ENCODE assay signal across 8 cellular contexts in the genomic region with DNA sequence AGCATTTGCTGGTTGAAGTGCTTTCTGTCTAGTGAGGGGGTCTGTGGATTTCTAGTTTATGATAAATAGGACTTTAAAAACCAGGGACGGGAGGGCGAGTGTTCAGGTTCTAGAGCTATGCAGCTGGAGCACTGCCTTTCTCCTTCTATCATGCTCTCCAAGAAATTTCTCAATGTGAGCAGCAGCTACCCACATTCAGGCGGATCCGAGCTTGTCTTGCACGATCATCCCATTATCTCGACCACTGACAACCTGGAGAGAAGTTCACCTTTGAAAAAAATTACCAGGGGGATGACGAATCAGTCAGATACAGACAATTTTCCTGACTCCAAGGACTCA. TPM values are rescaled to one million over a fixed set of nuclear protein-coding genes. Genes with fewer than 3 reads are reported as not detected.
DNase-seq lines count a peak whose midpoint lies in the region; ATAC-seq and TF ChIP-seq lines count a peak whose summit lies in the region.

TSS of gene TBR1 (plus strand) at position 4 of the 339 bp plus-strand sequence. CDS start at position 118, 114 bp downstream.

- peak within 1 kb of the TSS; percentile 1 for H3K4me3 ChIP-seq in CD8-positive, alpha-beta T cell (ENCODE audit: low read depth, low read length)
- H3K4me3 ChIP-seq in HUES48 (ENCODE audit: low read depth, low read length) (peak within 1 kb of the TSS; percentile 60), mucosa of descending colon (no peak within 1 kb of the TSS)

- H3K27me3 ChIP-seq in CD8-positive, alpha-beta T cell (ENCODE audit: insufficient read depth, low read length), result peaks cover 44% of the 10 kb centered on the region
- H3K27me3 ChIP-seq in HUES48 (ENCODE audit: control insufficient read depth, insufficient read depth, low read length), result peaks cover 95% of the 10 kb centered on the region

- H3K27me3 Mint-ChIP-seq in CD8-positive, alpha-beta T cell (ENCODE audit: low read depth), result peaks cover 66% of the 10 kb centered on the region
- H3K27me3 Mint-ChIP-seq in MCF 10A (ENCODE audit: insufficient read depth, unreplicated experiment), result peaks cover 41% of the 10 kb centered on the region
- H3K27me3 Mint-ChIP-seq in natural killer cell treated with Interleukin-12 subunit alpha and Interleukin-12 subunit beta and Interleukin-15 and Interleukin-18, amount 100 ng/mL, for 72 hours, result peaks cover 49 to 73% of the 10 kb centered on the region in 2 donors

- H3K27ac ChIP-seq in CD8-positive, alpha-beta T cell (ENCODE audit: low read depth, low read length), result no peak within 1 kb of the TSS
- no peak within 1 kb of the TSS for H3K27ac ChIP-seq in HUES48 (ENCODE audit: low read depth, low read length)

- no peak within 1 kb of the TSS for H3K9ac ChIP-seq in HUES48 (ENCODE audit: low read depth, low read length)

- intact Hi-C loops in CD8-positive, alpha-beta T cell (cut with DNase I, micrococcal nuclease), result no loop called here
- intact Hi-C loops in MCF 10A (cut with micrococcal nuclease) (no loop called here), mucosa of descending colon (cut with DNase I, micrococcal nuclease) (no loop called here)

- H3K36me3 ChIP-seq in CD8-positive, alpha-beta T cell (ENCODE audit: insufficient read depth, low read length), result no peaks in the 10 kb centered on the region
- H3K36me3 ChIP-seq in HUES48 (ENCODE audit: control insufficient read depth, insufficient read depth, low read length) (peaks cover 4% of the 10 kb centered on the region), mucosa of descending colon (ENCODE audit: low read depth) (no peaks in the 10 kb centered on the region)

- no peaks in the 10 kb centered on the region for H3K9me3 Mint-ChIP-seq in CD8-positive, alpha-beta T cell
- no peaks in the 10 kb centered on the region for H3K9me3 Mint-ChIP-seq in MCF 10A (ENCODE audit: unreplicated experiment)
- H3K9me3 Mint-ChIP-seq in natural killer cell treated with Interleukin-12 subunit alpha and Interleukin-12 subunit beta and Interleukin-15 and Interleukin-18, amount 100 ng/mL, for 72 hours, result no peaks in the 10 kb centered on the region

- H3K4me3 Mint-ChIP-seq in CD8-positive, alpha-beta T cell, result peak within 1 kb of the TSS; percentile 76
- H3K4me3 Mint-ChIP-seq in MCF 10A (ENCODE audit: unreplicated experiment), result peak within 1 kb of the TSS; percentile 17
- H3K4me3 Mint-ChIP-seq in natural killer cell treated with Interleukin-12 subunit alpha and Interleukin-12 subunit beta and Interleukin-15 and Interleukin-18, amount 100 ng/mL, for 72 hours, result peak within 1 kb of the TSS; percentile 86

- no peak for DNase-seq in CD8-positive, alpha-beta T cell
- no peak for DNase-seq in MCF 10A (ENCODE audit: unreplicated experiment)
- no peak for DNase-seq in natural killer cell treated with Interleukin-12 subunit alpha and Interleukin-12 subunit beta and Interleukin-15 and Interleukin-18, amount 100 ng/mL, for 72 hours (ENCODE audit: low spot score)
- no peak for DNase-seq in left lobe of liver (ENCODE audit: low spot score)
- no peak for DNase-seq in NCI-H446 treated with DMSO at 0.1 percent for 48 hours (lab: John Stamatoyannopoulos, UW)
- DNase-seq in mucosa of descending colon, result no peak

- H3K4me1 ChIP-seq in CD8-positive, alpha-beta T cell (ENCODE audit: insufficient read depth, low read length), result peaks cover 34% of the 10 kb centered on the region
- H3K4me1 ChIP-seq in HUES48 (ENCODE audit: control insufficient read depth, insufficient read depth, low read length), result peaks cover 41% of the 10 kb centered on the region
- H3K4me1 ChIP-seq in mucosa of descending colon (ENCODE audit: low read depth), result peaks cover 33% of the 10 kb centered on the region

- H3K4me1 Mint-ChIP-seq in CD8-positive, alpha-beta T cell (ENCODE audit: low read depth), result peaks cover 45% of the 10 kb centered on the region
- peaks cover 14% of the 10 kb centered on the region for H3K4me1 Mint-ChIP-seq in MCF 10A (ENCODE audit: insufficient read depth, unreplicated experiment)
- peaks cover 41 to 42% of the 10 kb centered on the region in 2 donors for H3K4me1 Mint-ChIP-seq in natural killer cell treated with Interleukin-12 subunit alpha and Interleukin-12 subunit beta and Interleukin-15 and Interleukin-18, amount 100 ng/mL, for 72 hours (ENCODE audit: low read depth in 2 of 2)

- POLR2A ChIA-PET in CD8-positive, alpha-beta T cell (lab: Charles Lee), result interaction anchor here (0.6 to 1.0 kb wide), 2 partner anchors 190 to 534 kb away, joined by 3 read pairs; no protein-coding TSS in a partner anchor
- POLR2A ChIA-PET in MCF 10A (lab: Yijun Ruan, JAX), result no interaction called here

- no peaks in the 10 kb centered on the region for H3K9me3 ChIP-seq in CD8-positive, alpha-beta T cell (ENCODE audit: low read length)
- H3K9me3 ChIP-seq in HUES48 (ENCODE audit: control insufficient read depth, insufficient read depth, low read length), result no peaks in the 10 kb centered on the region
- H3K9me3 ChIP-seq in mucosa of descending colon, result no peaks in the 10 kb centered on the region

- peaks cover 4% of the 10 kb centered on the region for H3K36me3 Mint-ChIP-seq in CD8-positive, alpha-beta T cell
- H3K36me3 Mint-ChIP-seq in MCF 10A (ENCODE audit: insufficient read depth, unreplicated experiment), result peaks cover 16% of the 10 kb centered on the region
- peaks cover 7% of the 10 kb centered on the region for H3K36me3 Mint-ChIP-seq in natural killer cell treated with Interleukin-12 subunit alpha and Interleukin-12 subunit beta and Interleukin-15 and Interleukin-18, amount 100 ng/mL, for 72 hours

- no peak for ATAC-seq in CD8-positive, alpha-beta T cell
- no peak for ATAC-seq in natural killer cell treated with Interleukin-12 subunit alpha and Interleukin-12 subunit beta and Interleukin-15 and Interleukin-18, amount 100 ng/mL, for 72 hours
- ATAC-seq in left lobe of liver (no peak), GM18909 (IDR thresholded peaks at IDR 0.05; ENCODE audit: poor library complexity, unreplicated experiment) (no peak), mucosa of descending colon (no peak)

- no peak within 1 kb of the TSS for H3K27ac Mint-ChIP-seq in CD8-positive, alpha-beta T cell
- H3K27ac Mint-ChIP-seq in MCF 10A (ENCODE audit: low read depth, unreplicated experiment), result no peak within 1 kb of the TSS
- peak within 1 kb of the TSS in 1 of 2 donors; percentile 33 for H3K27ac Mint-ChIP-seq in natural killer cell treated with Interleukin-12 subunit alpha and Interleukin-12 subunit beta and Interleukin-15 and Interleukin-18, amount 100 ng/mL, for 72 hours

- CTCF ChIA-PET in CD8-positive, alpha-beta T cell (lab: Charles Lee), result no interaction called here
- CTCF ChIA-PET in MCF 10A (lab: Yijun Ruan, JAX), result interaction anchor here (0.6 to 1.2 kb wide), 2 partner anchors 166 to 528 kb away, joined by 3 to 4 read pairs; no protein-coding TSS in a partner anchor

- BruUV-seq in MCF 10A (replicated peaks; lab: Mats Ljungman, UMichigan), result no TSS peak

- no peak for TF ChIP-seq CTCF in CD8-positive, alpha-beta T cell (IDR thresholded peaks at IDR 0.05)
- TF ChIP-seq CTCF in MCF 10A (IDR thresholded peaks at IDR 0.05; ENCODE audit: unreplicated experiment), result no peak
- no peak for TF ChIP-seq CTCF in mucosa of descending colon (IDR thresholded peaks at IDR 0.05)

RNA-seq across cellular contexts. Expression of gene TBR1, which starts in this region (rescaled TPM):
- under 1 TPM in 1 of 2 experiments, not detected in 1; 0.06 TPM for total RNA-seq in CD8-positive, alpha-beta T cell
- total RNA-seq in MCF 10A (2022) (0.12 and 0.26 TPM in 2 replicates), left lobe of liver (not detected), mucosa of descending colon (not detected)
- under 1 TPM in 1 of 2 donors, not detected in 1; 0.05 TPM for total RNA-seq in natural killer cell treated with Interleukin-12 subunit alpha and Interleukin-12 subunit beta and Interleukin-15 and Interleukin-18, amount 100 ng/mL, for 72 hours

Comparison
In these comparisons a context has a peak if more than half of its experiments do, and no peak if none do; other contexts are left out.
1. H3K4me3 Mint-ChIP-seq: peak in every context shown above with its lines; median percentile 86 in natural killer cell treated with Interleukin-12 subunit alpha and Interleukin-12 subunit beta and Interleukin-15 and Interleukin-18, amount 100 ng/mL, for 72 hours; 76 in CD8-positive, alpha-beta T cell; 17 in MCF 10A.